1 cellular context compared by ENCODE assay signal in genomic region chr12:48681738-48682532, GRCh38.
A peak's percentile ranks its signal among the peaks of the same experiment; 100 is the strongest.
TF ChIP-seq lines count a peak whose summit lies in the region.

TSS of gene KANSL2 (minus strand) at chr12:48682238. CDS start at chr12:48681632, 606 bp downstream.

TF ChIP-seq in HEK293, 187 proteins besides CTCF, POLR2A, EP300 and RAD21 (continued from another document and continues in another):
- no peak for TF ChIP-seq ZFP41 (tag by site-specific recombination; IDR thresholded peaks at IDR 0.05; ENCODE audit: borderline replicate concordance)
- TF ChIP-seq ZNF571 (tag by site-specific recombination; IDR thresholded peaks at IDR 0.05) = no peak
- TF ChIP-seq PATZ1 (tag by site-specific recombination; IDR thresholded peaks at IDR 0.05) = peak; percentile 58
- TF ChIP-seq PRDM10 (tag by site-specific recombination; IDR thresholded peaks at IDR 0.05) = peak; percentile 60
- TF ChIP-seq ZNF138 (tag by site-specific recombination; IDR thresholded peaks at IDR 0.05; ENCODE audit: borderline replicate concordance) = no peak
- no peak for TF ChIP-seq BCL11B (tag by site-specific recombination; IDR thresholded peaks at IDR 0.05; ENCODE audit: low read depth)
- peak; percentile 99 for TF ChIP-seq ZNF501 (tag by site-specific recombination; IDR thresholded peaks at IDR 0.05)
- peak; percentile 81 for TF ChIP-seq ZBTB26 (tag by site-specific recombination; optimal IDR thresholded peaks at IDR 0.05)
- TF ChIP-seq ZNF660 (tag by site-specific recombination; IDR thresholded peaks at IDR 0.05) = peak; percentile 80
- TF ChIP-seq ZNF585B (tag by site-specific recombination; IDR thresholded peaks at IDR 0.05) = peak; percentile 39; the same call in 1 of the 2 replicates
- TF ChIP-seq ZNF223 (tag by site-specific recombination; IDR thresholded peaks at IDR 0.05) = no peak
- no peak for TF ChIP-seq ZNF169 (tag by site-specific recombination; IDR thresholded peaks at IDR 0.05)
- TF ChIP-seq ZNF621 (tag by site-specific recombination; IDR thresholded peaks at IDR 0.05) = no peak
- TF ChIP-seq SCRT1 (tag by site-specific recombination; IDR thresholded peaks at IDR 0.05; ENCODE audit: borderline replicate concordance) = peak; percentile 97
- peak; percentile 88 for TF ChIP-seq YY2 (tag by site-specific recombination; IDR thresholded peaks at IDR 0.05)
- TF ChIP-seq ZNF626 (tag by site-specific recombination; IDR thresholded peaks at IDR 0.05) = no peak
- no peak for TF ChIP-seq ZNF112 (tag by site-specific recombination; IDR thresholded peaks at IDR 0.05)
- peak; percentile 78 for TF ChIP-seq ZFP69B (tag by site-specific recombination; IDR thresholded peaks at IDR 0.05)
- peak; percentile 34; the same call in 1 of the 2 replicates for TF ChIP-seq ZBTB6 (tag by site-specific recombination; IDR thresholded peaks at IDR 0.05)
- TF ChIP-seq ZNF776 (tag by site-specific recombination; IDR thresholded peaks at IDR 0.05; ENCODE audit: borderline replicate concordance) = no peak
- no peak for TF ChIP-seq TCF7L2 (IDR thresholded peaks at IDR 0.05; ENCODE audit: borderline replicate concordance, low read depth, low read length)
- 0 out of 2 replicates have a peak, but pooled peaks have one; percentile 33 for TF ChIP-seq ZBTB10 (tag by site-specific recombination; IDR thresholded peaks at IDR 0.05)
- TF ChIP-seq ZBTB1 (tag by site-specific recombination; IDR thresholded peaks at IDR 0.05) = peak; percentile 19; the same call in 1 of the 2 replicates
- TF ChIP-seq ZBTB7A (tag by site-specific recombination; IDR thresholded peaks at IDR 0.05; ENCODE audit: low read depth) = no peak
- TF ChIP-seq ZNF391 (tag by site-specific recombination; IDR thresholded peaks at IDR 0.05; ENCODE audit: borderline replicate concordance, low read depth) = peak; percentile 77; the same call in 1 of the 2 replicates
- TF ChIP-seq ZSCAN4 (tag by site-specific recombination; IDR thresholded peaks at IDR 0.05) = peak; percentile 44; the same call in 1 of the 2 replicates
- peak; percentile 70; the same call in 1 of the 2 replicates for TF ChIP-seq ZNF843 (tag by site-specific recombination; IDR thresholded peaks at IDR 0.05)
- peak; percentile 99 for TF ChIP-seq ZNF335 (tag by site-specific recombination; conservative IDR thresholded peaks at IDR 0.05)
- peak; percentile 11; the same call in 1 of the 2 replicates for TF ChIP-seq GLIS1 (tag by site-specific recombination; IDR thresholded peaks at IDR 0.05)
- TF ChIP-seq GLI2 (tag by site-specific recombination; IDR thresholded peaks at IDR 0.05; ENCODE audit: borderline replicate concordance, low read depth) = no peak; the same call in 1 of the 2 replicates
- TF ChIP-seq ZSCAN16 (tag by site-specific recombination; IDR thresholded peaks at IDR 0.05) = 0 out of 2 replicates have a peak, but pooled peaks have one; percentile 7
- no peak for TF ChIP-seq ZNF488 (tag by site-specific recombination; IDR thresholded peaks at IDR 0.05)
- peak; percentile 82 for TF ChIP-seq SP3 (tag by site-specific recombination; IDR thresholded peaks at IDR 0.05)
- TF ChIP-seq ZNF18 (tag by site-specific recombination; IDR thresholded peaks at IDR 0.05) = no peak; the same call in 1 of the 2 replicates
- peak; percentile 82 for TF ChIP-seq SP7 (tag by site-specific recombination; IDR thresholded peaks at IDR 0.05)
- no peak for TF ChIP-seq ZNF473 (tag by site-specific recombination; IDR thresholded peaks at IDR 0.05)
- peak; percentile 86 for TF ChIP-seq KLF16 (tag by site-specific recombination; IDR thresholded peaks at IDR 0.05)
- TF ChIP-seq ZNF366 (tag by site-specific recombination; conservative IDR thresholded peaks at IDR 0.05) = no peak
- TF ChIP-seq HOXA7 (CRISPR knock-in tag; IDR thresholded peaks at IDR 0.05; ENCODE audit: borderline replicate concordance) = no peak
- TF ChIP-seq ZNF404 (tag by site-specific recombination; IDR thresholded peaks at IDR 0.05) = no peak
- peak; percentile 91 for TF ChIP-seq ZNF76 (tag by site-specific recombination; IDR thresholded peaks at IDR 0.05; ENCODE audit: borderline replicate concordance, low read depth)
- TF ChIP-seq ZNF777 (tag by site-specific recombination; IDR thresholded peaks at IDR 0.05; ENCODE audit: borderline replicate concordance) = peak; percentile 50; the same call in 1 of the 2 replicates
- TF ChIP-seq FEZF1 (tag by site-specific recombination; IDR thresholded peaks at IDR 0.05) = no peak
- TF ChIP-seq ZBTB44 (tag by site-specific recombination; IDR thresholded peaks at IDR 0.05) = no peak
- peak; percentile 94 for TF ChIP-seq ZNF610 (tag by site-specific recombination; IDR thresholded peaks at IDR 0.05; ENCODE audit: borderline replicate concordance)
- TF ChIP-seq ZNF354C (tag by site-specific recombination; IDR thresholded peaks at IDR 0.05; ENCODE audit: borderline replicate concordance, low read depth) = no peak
- no peak for TF ChIP-seq ZNF830 (tag by site-specific recombination; IDR thresholded peaks at IDR 0.05; ENCODE audit: low read depth)
- TF ChIP-seq ZNF768 (tag by site-specific recombination; IDR thresholded peaks at IDR 0.05) = no peak; the same call in 1 of the 2 replicates
- 0 out of 2 replicates have a peak, but pooled peaks have one; percentile 52 for TF ChIP-seq ZNF121 (tag by site-specific recombination; IDR thresholded peaks at IDR 0.05)
- peak; percentile 71 for TF ChIP-seq ZNF600 (tag by site-specific recombination; IDR thresholded peaks at IDR 0.05)
- no peak for TF ChIP-seq ZFHX2 (tag by site-specific recombination; conservative IDR thresholded peaks at IDR 0.05)
- peak; percentile 91 for TF ChIP-seq ZBTB17 (tag by site-specific recombination; IDR thresholded peaks at IDR 0.05)
- no peak for TF ChIP-seq ZNF707 (tag by site-specific recombination; IDR thresholded peaks at IDR 0.05)
